Comparison of ENCODE assay signal across 25 cellular contexts in the genomic region with DNA sequence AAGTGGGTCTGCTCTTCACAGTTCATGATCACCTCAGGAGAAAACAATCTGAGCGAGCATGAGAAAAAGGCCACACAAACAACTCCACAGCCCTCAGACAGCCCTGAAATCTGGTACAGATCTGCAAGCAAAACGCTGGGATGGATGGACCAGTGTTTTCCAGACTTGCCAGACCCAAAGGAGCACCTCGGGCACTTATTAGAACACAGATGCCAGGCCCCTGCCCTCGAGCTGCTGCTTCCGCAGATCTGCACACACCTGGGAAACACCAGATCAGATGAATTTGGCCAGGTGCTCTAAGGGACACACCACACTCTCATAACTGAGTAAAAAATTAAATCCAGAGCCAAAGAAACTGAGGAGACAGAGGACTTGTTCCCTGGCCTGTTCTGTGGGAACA.
"Had no signal": no experiment of that assay in that cellular context is flagged by ENCODE, and none has a peak within 500 bp of the region (broad histone marks: within the 10 kb centered on the region; RNA-seq: fewer than 3 reads in every experiment).

No MANE protein-coding gene starts in this region.

- H3K4me1 ChIP-seq: heart left ventricle, right atrium auricular region, suprapubic skin, tibial artery, upper lobe of right lung had no signal

- H3K36me3 Mint-ChIP-seq: immature natural killer cell; naive thymus-derived CD8-positive, alpha-beta T cell; stimulated activated effector memory CD8-positive, alpha-beta T cell treated with anti-CD3 and anti-CD28 coated beads, Interleukin-12 subunit alpha, Interleukin-12 subunit beta, amount 100 ng/mL, for 72 hours had no signal

- H3K4me3 ChIP-seq: heart left ventricle, lung, ovary, right atrium auricular region, skin epidermis, suprapubic skin, thoracic aorta, tibial artery, upper lobe of right lung had no signal

- H3K27ac Mint-ChIP-seq: immature natural killer cell; naive thymus-derived CD8-positive, alpha-beta T cell; progenitor cell of endocrine pancreas; stimulated activated effector memory CD8-positive, alpha-beta T cell treated with anti-CD3 and anti-CD28 coated beads, Interleukin-12 subunit alpha, Interleukin-12 subunit beta, amount 100 ng/mL, for 72 hours; stimulated activated naive CD8-positive, alpha-beta T cell treated with anti-CD3 and anti-CD28 coated beads, Interleukin-15, Interleukin-2, amounts not matched to agents 100 ng/mL and 50 ng/mL, for 24 hours had no signal

- H3K27ac ChIP-seq: heart left ventricle, ovary, right atrium auricular region, skin epidermis, suprapubic skin, thoracic aorta, tibial artery, upper lobe of right lung had no signal

- H3K9me3 ChIP-seq: heart left ventricle, ovary, right atrium auricular region, suprapubic skin, thoracic aorta, tibial artery, upper lobe of right lung had no signal

- H3K4me3 Mint-ChIP-seq: immature natural killer cell; naive thymus-derived CD8-positive, alpha-beta T cell; nephron; stimulated activated effector memory CD8-positive, alpha-beta T cell treated with anti-CD3 and anti-CD28 coated beads, Interleukin-12 subunit alpha, Interleukin-12 subunit beta, amount 100 ng/mL, for 72 hours; stimulated activated naive CD8-positive, alpha-beta T cell treated with anti-CD3 and anti-CD28 coated beads, Interleukin-15, Interleukin-2, amounts not matched to agents 100 ng/mL and 50 ng/mL, for 24 hours had no signal

- DNase-seq: glutamatergic neuron; heart left ventricle; immature natural killer cell; kidney glomerular epithelial cell; left cardiac atrium; naive thymus-derived CD8-positive, alpha-beta T cell; ovary; stimulated activated CD4-positive, alpha-beta T cell treated with anti-CD3 and anti-CD28 coated beads, Interleukin-12 subunit alpha, Interleukin-12 subunit beta, amount 100 ng/mL, for 4 hours; stimulated activated CD4-positive, alpha-beta T cell treated with anti-CD3 and anti-CD28 coated beads, Interleukin-15, amount 100 ng/mL, for 24 hours; stimulated activated CD4-positive, alpha-beta T cell treated with anti-CD3 and anti-CD28 coated beads, Interleukin-2, amount 100 ng/mL, for 24 hours; stimulated activated CD4-positive, alpha-beta T cell treated with anti-CD3 and anti-CD28 coated beads, Interleukin-4, amount 100 ng/mL, for 24 hours; stimulated activated naive CD4-positive, alpha-beta T cell; tibial artery; trophoblast cell; upper lobe of right lung had no signal

- H3K4me1 Mint-ChIP-seq: immature natural killer cell; naive thymus-derived CD8-positive, alpha-beta T cell; stimulated activated effector memory CD8-positive, alpha-beta T cell treated with anti-CD3 and anti-CD28 coated beads, Interleukin-12 subunit alpha, Interleukin-12 subunit beta, amount 100 ng/mL, for 72 hours had no signal

- H3K36me3 ChIP-seq: heart left ventricle, ovary, right atrium auricular region, suprapubic skin, thoracic aorta, tibial artery, upper lobe of right lung had no signal

- H3K9me3 Mint-ChIP-seq: nephron; neural crest cell; stimulated activated effector memory CD8-positive, alpha-beta T cell treated with anti-CD3 and anti-CD28 coated beads, Interleukin-12 subunit alpha, Interleukin-12 subunit beta, amount 100 ng/mL, for 72 hours; stimulated activated naive CD8-positive, alpha-beta T cell treated with anti-CD3 and anti-CD28 coated beads, Interleukin-15, Interleukin-2, amounts not matched to agents 100 ng/mL and 50 ng/mL, for 24 hours had no signal

- H3K27me3 Mint-ChIP-seq: naive thymus-derived CD8-positive, alpha-beta T cell; stimulated activated naive CD8-positive, alpha-beta T cell treated with anti-CD3 and anti-CD28 coated beads, Interleukin-15, Interleukin-2, amounts not matched to agents 100 ng/mL and 50 ng/mL, for 24 hours had no signal

- H3K27me3 ChIP-seq: heart left ventricle, ovary, right atrium auricular region, suprapubic skin, tibial artery, upper lobe of right lung had no signal
